In the genomic region with DNA sequence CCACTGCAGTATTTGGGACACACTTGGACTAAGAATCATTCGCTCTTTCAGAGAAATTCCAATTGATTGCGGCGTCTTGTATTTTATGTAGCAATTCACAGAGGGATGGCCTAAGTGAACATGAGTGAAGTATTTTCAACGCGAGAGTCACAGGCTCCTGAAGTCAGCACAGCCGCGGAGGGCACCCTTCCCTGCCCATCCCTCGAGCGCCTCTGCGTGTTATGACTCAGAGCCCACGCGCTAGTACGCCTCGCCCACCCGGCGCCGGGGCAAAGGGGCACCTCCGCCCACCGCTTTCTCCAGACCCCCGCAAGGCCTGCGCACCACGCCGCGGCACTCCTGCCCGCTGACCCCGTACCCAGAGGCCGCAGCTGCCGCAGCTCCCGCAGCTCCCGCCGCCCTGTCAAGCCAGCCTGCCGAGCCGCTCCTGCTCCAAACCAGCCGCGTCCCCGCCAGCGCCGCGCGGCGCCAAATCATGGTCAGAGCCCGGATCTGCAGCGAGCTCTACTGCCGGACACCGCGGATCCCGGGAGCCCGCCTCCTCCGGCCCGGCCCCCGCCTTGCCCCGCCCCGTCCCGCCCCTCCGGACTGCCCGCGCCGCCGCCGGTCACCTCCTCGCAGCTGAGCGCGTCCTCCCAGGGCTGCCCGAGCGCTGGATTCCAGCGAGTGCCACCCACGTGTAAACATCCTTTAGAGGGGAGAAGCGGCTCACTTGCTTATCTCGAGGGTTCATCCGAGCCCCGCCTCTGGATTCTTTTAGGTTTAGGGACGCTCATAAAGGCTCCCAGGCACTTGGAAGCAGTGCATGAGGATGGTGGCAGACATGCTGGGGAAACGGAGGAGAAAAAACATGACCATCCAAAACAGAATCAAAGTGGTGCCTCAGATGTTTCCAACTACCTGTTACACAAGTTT, we compare ENCODE assay signal across 8 cellular contexts. TPM values are rescaled to one million over a fixed set of nuclear protein-coding genes. Genes with fewer than 3 reads are reported as not detected.
DNase-seq lines count a peak whose midpoint lies in the region; ATAC-seq, FAIRE-seq and TF ChIP-seq lines count a peak whose summit lies in the region.

A gene with protein sequence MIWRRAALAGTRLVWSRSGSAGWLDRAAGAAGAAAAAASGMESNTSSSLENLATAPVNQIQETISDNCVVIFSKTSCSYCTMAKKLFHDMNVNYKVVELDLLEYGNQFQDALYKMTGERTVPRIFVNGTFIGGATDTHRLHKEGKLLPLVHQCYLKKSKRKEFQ (minus strand): TSS at position 509 of the 915 bp plus-strand sequence. CDS start 32 bp downstream, at position 477.

- H3K36me3 ChIP-seq in adrenal gland (replicated peaks in 1 of 2): peaks cover 0 to 5% of the 10 kb centered on the region in 2 donors
- peaks cover 0 to 14% (median 0%) of the 10 kb centered on the region in 9 donors for H3K36me3 ChIP-seq in heart right ventricle

- peak; percentile 79; the same call in 1 of the 2 replicates for TF ChIP-seq POLR2A in GM12892 (IDR thresholded peaks at IDR 0.05; ENCODE audit: low read depth, low read length)
- TF ChIP-seq POLR2A in adrenal gland (IDR thresholded peaks at IDR 0.05): peak; percentile 86 to 94

- H3K27me3 ChIP-seq in adrenal gland (no peaks in the 10 kb centered on the region), heart right ventricle (no peaks in the 10 kb centered on the region)

- ATAC-seq in HG02642 (IDR thresholded peaks at IDR 0.05; ENCODE audit: poor library complexity, unreplicated experiment) (peak; percentile 94), T-cell (replicated peaks in 1 of 4) (peak; percentile 93 to 96 (median 94)), heart right ventricle (peak; percentile 96 to 99 (median 98))

- H3K4me3 Mint-ChIP-seq in T-cell: peak within 1 kb of the TSS; percentile 89 to 92 (median 90)

- H3K4me1 ChIP-seq in adrenal gland (replicated peaks in 1 of 2) (peaks cover 9 to 18% of the 10 kb centered on the region in 2 donors), heart right ventricle (peaks cover 0 to 26% (median 16%) of the 10 kb centered on the region in 9 donors)

- intact Hi-C loops in adrenal gland (cut with DNase I) (no loop called here), heart right ventricle (cut with DNase I) (loop anchor here in 7 of 10 donors (1.0 to 10.0 kb wide), 9 partner anchors 16 to 630 kb away; partner anchors contain the start of genes RO60 (in 2 of the 7), UCHL5 (in 2 of the 7) and CDC73 (in 1 of the 7)), posterior vena cava (cut with DNase I) (no loop called here)

- TF ChIP-seq CTCF in adrenal gland (IDR thresholded peaks at IDR 0.05): peak in 2 of 6 experiments; percentile 10 to 33
- TF ChIP-seq CTCF in heart right ventricle (IDR thresholded peaks at IDR 0.05): peak in 4 of 9 donors; percentile 19 to 43 (median 29)

- H3K4me1 Mint-ChIP-seq in T-cell: peaks cover 21 to 30% (median 25%) of the 10 kb centered on the region in 3 donors

- POLR2A ChIA-PET in T-cell (lab: Charles Lee): interaction anchor here (0.5 to 1.4 kb wide), 5 partner anchors 15 to 297 kb away, joined by 3 to 9 read pairs (median 5); no protein-coding TSS in a partner anchor

- CTCF ChIA-PET in T-cell (lab: Charles Lee): interaction anchor here in 1 of 2 donors (0.9 to 1.8 kb wide), 4 partner anchors 16 to 46 kb away, joined by 3 to 6 read pairs (median 5); partner anchors contain the start of genes CDC73, RO60 and UCHL5

- no peaks in the 10 kb centered on the region for H3K9me3 ChIP-seq in adrenal gland (replicated peaks in 1 of 3)
- H3K9me3 ChIP-seq in heart right ventricle: no peaks in the 10 kb centered on the region

- no peaks in the 10 kb centered on the region for H3K9me3 Mint-ChIP-seq in T-cell

- H3K4me3 ChIP-seq in adrenal gland (peak within 1 kb of the TSS; percentile 15 to 93 (median 48)), heart right ventricle (peak within 1 kb of the TSS; percentile 65 to 96 (median 84))

- H3K27me3 Mint-ChIP-seq in T-cell: no peaks in the 10 kb centered on the region

- H3K36me3 Mint-ChIP-seq in T-cell: peaks cover 9% of the 10 kb centered on the region

- FAIRE-seq in GM12892 (lab: Jason Lieb, UNC): peak; percentile 89

- peak within 1 kb of the TSS; percentile 78 to 99 (median 92) for H3K27ac ChIP-seq in adrenal gland
- H3K27ac ChIP-seq in heart right ventricle: peak within 1 kb of the TSS; percentile 25 to 96 (median 94)

- DNase-seq in GM12892 (ENCODE audit: insufficient read length) (peak; percentile 83), NCI-H1105 (lab: John Stamatoyannopoulos, UW) (peak; percentile 60), T-cell (peak; percentile 19 to 66 (median 44)), adrenal gland (peak; percentile 88 to 93 (median 89)), heart right ventricle (peak; percentile 83 to 90), posterior vena cava (ENCODE audit: low spot score) (peak; percentile 95), ureter (ENCODE audit: low spot score) (peak; percentile 88)

- H3K27ac Mint-ChIP-seq in T-cell: peak within 1 kb of the TSS; percentile 67 to 74

- WGBS in adrenal gland, 4 donors: 0% methylated on average over 39 to 73 of the region's 73 CpGs
- WGBS in heart right ventricle, 2 donors: 0% methylated on average over 64 to 73 of the region's 73 CpGs

RNA-seq across cellular contexts. Expression of the gene that starts here (rescaled TPM):
- 17.3 TPM for polyA plus RNA-seq in GM12892 (2012; ENCODE audit: missing spikeins)
- total RNA-seq in T-cell (10 to 100 TPM in 3 of 5 donors, 1 to 10 TPM in 2; 6.8 to 16.0 (median 13.5) TPM), adrenal gland (10 to 100 TPM in 6 of 8 donors, 1 to 10 TPM in 2; 3.0 to 40.5 (median 20.8) TPM), heart right ventricle (10 to 100 TPM; 27.6 to 51.9 (median 33.5) TPM), posterior vena cava (10 to 100 TPM; 21.1 to 26.6 TPM), ureter (16.2 TPM)
- polyA plus RNA-seq in adrenal gland (10 to 100 TPM in 2 of 3 donors, 1 to 10 TPM in 1; 10.0 to 59.8 (median 25.1) TPM), heart right ventricle (10 to 100 TPM; 33.1 to 64.9 TPM)

Comparison
In these comparisons a context has a peak if more than half of its experiments do, and no peak if none do; other contexts are left out.
1. Peak in every context shown above with its lines: DNase-seq, ATAC-seq, H3K4me3 ChIP-seq and H3K27ac ChIP-seq.
2. DNase-seq: peak in every context shown above with its lines; median percentile 95 in posterior vena cava; 89 in adrenal gland; 88 in ureter; 86 in heart right ventricle; 83 in GM12892; 60 in NCI-H1105; 44 in T-cell.
3. intact Hi-C loops: an anchor here in heart right ventricle (1.0 to 10.0 kb wide); none called in adrenal gland and posterior vena cava.